11 cellular contexts compared by ENCODE assay signal in genomic region chr11:111707039-111707690, GRCh38. TPM values are rescaled to one million over a fixed set of nuclear protein-coding genes. Genes with fewer than 3 reads are reported as not detected.
A peak's percentile ranks its signal among the peaks of the same experiment; 100 is the strongest.
DNase-seq lines count a peak whose midpoint lies in the region; ATAC-seq, FAIRE-seq and TF ChIP-seq lines count a peak whose summit lies in the region.
"Had no signal": no experiment of that assay in that cellular context is flagged by ENCODE, and none has a peak within 500 bp of the region (broad histone marks: within the 10 kb centered on the region; RNA-seq: fewer than 3 reads in every experiment).

No MANE protein-coding gene starts in this region.

- H3K9me3 ChIP-seq in heart right ventricle, result no peaks in the 10 kb centered on the region

- in situ Hi-C loops in ACHN (cut with HindIII; ENCODE audit: low pct_ligation_motif_present, low pct_unique_long_range_greater_than_20kb, low sequenced_read_pairs), result no loop called here

- BruUV-seq in Calu3 (replicated peaks; lab: Mats Ljungman, UMichigan), result no TSS peak

- H3K4me3 Mint-ChIP-seq in Calu3 (ENCODE audit: low read depth, unreplicated experiment), result no peak overlapping the region
- H3K4me3 Mint-ChIP-seq in stimulated activated memory B cell treated with anti-CD40 and anti-IgM and Interleukin-4, amounts not matched to agents 10 μg/mL and 1 μg/mL and 100 μg/mL, for 72 hours, result no peak overlapping the region
- H3K4me3 Mint-ChIP-seq: CD4-positive, CD25-positive, alpha-beta regulatory T cell; natural killer cell treated with Interleukin-12 subunit alpha and Interleukin-12 subunit beta and Interleukin-15 and Interleukin-18, amount 100 ng/mL, for 72 hours had no signal

- H3K4me1 ChIP-seq in heart right ventricle, result peaks cover 0 to 30% (median 11%) of the 10 kb centered on the region in 9 donors

- no peaks in the 10 kb centered on the region for H3K27me3 Mint-ChIP-seq in Calu3 (ENCODE audit: unreplicated experiment)
- H3K27me3 Mint-ChIP-seq in stimulated activated memory B cell treated with anti-CD40 and anti-IgM and Interleukin-4, amounts not matched to agents 10 μg/mL and 1 μg/mL and 100 μg/mL, for 72 hours, result no peaks in the 10 kb centered on the region
- H3K27me3 Mint-ChIP-seq: CD4-positive, CD25-positive, alpha-beta regulatory T cell; natural killer cell treated with Interleukin-12 subunit alpha and Interleukin-12 subunit beta and Interleukin-15 and Interleukin-18, amount 100 ng/mL, for 72 hours had no signal

- ATAC-seq in heart right ventricle (peak; percentile 29 to 93 (median 86)), GM21529 (IDR thresholded peaks at IDR 0.05; ENCODE audit: unreplicated experiment) (no peak)
- ATAC-seq in stimulated activated memory B cell treated with anti-CD40 and anti-IgM and Interleukin-4, amounts not matched to agents 10 μg/mL and 1 μg/mL and 100 μg/mL, for 72 hours, result no peak
- ATAC-seq: natural killer cell treated with Interleukin-12 subunit alpha and Interleukin-12 subunit beta and Interleukin-15 and Interleukin-18, amount 100 ng/mL, for 72 hours had no signal

- DNase-seq in Calu3 (peak; percentile 31), brain pericyte (ENCODE audit: low read depth, low spot score) (peak; percentile 90), heart right ventricle (peak; percentile 38 to 61), pulmonary artery endothelial cell (ENCODE audit: low read depth, low spot score) (peak; percentile 98), ACHN (no peak), frontal cortex (ENCODE audit: low spot score in 2 of 2) (no peak)
- DNase-seq: CD4-positive, CD25-positive, alpha-beta regulatory T cell had no signal

- H3K9me3 Mint-ChIP-seq in Calu3 (ENCODE audit: low read depth, unreplicated experiment), result no peaks in the 10 kb centered on the region
- no peaks in the 10 kb centered on the region for H3K9me3 Mint-ChIP-seq in stimulated activated memory B cell treated with anti-CD40 and anti-IgM and Interleukin-4, amounts not matched to agents 10 μg/mL and 1 μg/mL and 100 μg/mL, for 72 hours
- H3K9me3 Mint-ChIP-seq: CD4-positive, CD25-positive, alpha-beta regulatory T cell; natural killer cell treated with Interleukin-12 subunit alpha and Interleukin-12 subunit beta and Interleukin-15 and Interleukin-18, amount 100 ng/mL, for 72 hours had no signal

- FAIRE-seq in frontal cortex (lab: Jason Lieb, UNC), result no peak
- FAIRE-seq: TTC549 had no signal

- CTCF ChIA-PET in Calu3 (lab: Charles Lee), result interaction anchor here (0.6 kb wide), 1 partner anchor 57 kb away, joined by 3 read pairs; no protein-coding TSS in a partner anchor

- 39 to 51% methylated on average over 9 of the region's 9 CpGs for WGBS in heart right ventricle, 2 donors

- H3K27me3 ChIP-seq in heart right ventricle, result no peaks in the 10 kb centered on the region

- TF ChIP-seq CTCF in Calu3 (IDR thresholded peaks at IDR 0.05; ENCODE audit: unreplicated experiment) (no peak), heart right ventricle (IDR thresholded peaks at IDR 0.05) (no peak)

- H3K27ac ChIP-seq in heart right ventricle, result peak overlapping the region in 6 of 10 donors; percentile 2 to 67 (median 37)

- no peak overlapping the region for H3K4me3 ChIP-seq in heart right ventricle

- intact Hi-C loops in Calu3 (cut with micrococcal nuclease; ENCODE audit: unreplicated experiment), result loop anchor here (5.0 kb wide), 1 partner anchor 100 kb away; no protein-coding TSS in a partner anchor
- intact Hi-C loops in heart right ventricle (cut with DNase I), result loop anchor here in 2 of 10 donors (10.0 kb wide), 1 partner anchor 102 kb away; the partner anchor contains the start of gene SIK2 (in 2 of the 2)

- H3K36me3 Mint-ChIP-seq in Calu3 (ENCODE audit: insufficient read depth, unreplicated experiment), result peaks cover 17% of the 10 kb centered on the region
- H3K36me3 Mint-ChIP-seq in stimulated activated memory B cell treated with anti-CD40 and anti-IgM and Interleukin-4, amounts not matched to agents 10 μg/mL and 1 μg/mL and 100 μg/mL, for 72 hours, result peaks cover 66% of the 10 kb centered on the region

- H3K4me1 Mint-ChIP-seq in Calu3 (ENCODE audit: low read depth, unreplicated experiment), result peaks cover 15% of the 10 kb centered on the region
- no peaks in the 10 kb centered on the region for H3K4me1 Mint-ChIP-seq in stimulated activated memory B cell treated with anti-CD40 and anti-IgM and Interleukin-4, amounts not matched to agents 10 μg/mL and 1 μg/mL and 100 μg/mL, for 72 hours

- H3K27ac Mint-ChIP-seq in Calu3 (ENCODE audit: unreplicated experiment), result no peak overlapping the region
- no peak overlapping the region for H3K27ac Mint-ChIP-seq in stimulated activated memory B cell treated with anti-CD40 and anti-IgM and Interleukin-4, amounts not matched to agents 10 μg/mL and 1 μg/mL and 100 μg/mL, for 72 hours
- H3K27ac Mint-ChIP-seq: natural killer cell treated with Interleukin-12 subunit alpha and Interleukin-12 subunit beta and Interleukin-15 and Interleukin-18, amount 100 ng/mL, for 72 hours had no signal

- peaks cover 0 to 98% (median 23%) of the 10 kb centered on the region in 9 donors for H3K36me3 ChIP-seq in heart right ventricle

RNA-seq across cellular contexts. Expression of gene PPP2R1B, which starts 59.0 kb away (rescaled TPM):
- total RNA-seq in Calu3 (2022) (22.2 and 24.0 TPM in 2 replicates), heart right ventricle (10 to 100 TPM in 7 of 10 donors, 1 to 10 TPM in 3; 8.4 to 16.8 (median 11.4) TPM), pulmonary artery endothelial cell (40.6 and 49.7 TPM in 2 replicates), frontal cortex (22.0 TPM)
- polyA plus RNA-seq in heart right ventricle, result 1 to 10 TPM; 5.8 to 5.9 TPM

Comparison
In these comparisons a context has a peak if more than half of its experiments do, and no peak if none do; other contexts are left out.
1. DNase-seq: peak in Calu3 (single experiment), brain pericyte (single experiment), heart right ventricle (2 of 2) and pulmonary artery endothelial cell (single experiment); none in ACHN (single experiment) and frontal cortex (0 of 2).
2. ATAC-seq: peak in heart right ventricle (8 of 8); none in stimulated activated memory B cell treated with anti-CD40 and anti-IgM and Interleukin-4, amounts not matched to agents 10 μg/mL and 1 μg/mL and 100 μg/mL, for 72 hours (single experiment) and GM21529 (single experiment).